Comparison of ENCODE assay signal across 18 cellular contexts in the genomic region with DNA sequence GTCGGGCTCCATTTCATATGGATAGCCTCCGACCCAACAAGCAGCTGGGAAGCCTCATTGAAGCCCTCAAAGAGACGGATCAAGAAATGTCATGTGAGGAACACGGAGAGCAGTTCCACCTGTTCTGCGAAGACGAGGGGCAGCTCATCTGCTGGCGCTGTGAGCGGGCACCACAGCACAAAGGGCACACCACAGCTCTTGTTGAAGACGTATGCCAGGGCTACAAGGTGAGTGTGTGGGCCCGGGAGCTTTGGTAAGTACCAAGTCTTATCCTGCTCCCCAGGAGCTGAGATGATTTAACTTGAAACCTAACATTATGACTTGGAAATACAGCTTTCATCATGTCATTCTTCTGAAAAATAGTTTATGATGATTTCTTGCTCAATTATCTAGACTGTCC. TPM values are rescaled to one million over a fixed set of nuclear protein-coding genes. Genes with fewer than 3 reads are reported as not detected.
DNase-seq lines count a peak whose midpoint lies in the region; ATAC-seq, FAIRE-seq and TF ChIP-seq lines count a peak whose summit lies in the region.
"Had no signal": no experiment of that assay in that cellular context is flagged by ENCODE, and none has a peak within 500 bp of the region (broad histone marks: within the 10 kb centered on the region; RNA-seq: fewer than 3 reads in every experiment).

No MANE protein-coding gene starts in this region.

- H3K4me3 ChIP-seq in neutrophil (ENCODE audit: low read depth in 1 of 2, low read length in 1 of 2) = no peak overlapping the region
- H3K4me3 ChIP-seq in small intestine (ENCODE audit: low read depth in 1 of 2, low read length in 2 of 2) = no peak overlapping the region

- no peaks in the 10 kb centered on the region for H3K9me3 Mint-ChIP-seq in T-helper 2 cell treated with Interferon-gamma antibody and Interleukin-4, amounts not matched to agents 5 μg/mL and 100 μg/mL, for 36 hours
- H3K9me3 Mint-ChIP-seq in IgD-negative memory B cell (no peaks in the 10 kb centered on the region), HFFc6 (no peaks in the 10 kb centered on the region)
- H3K9me3 Mint-ChIP-seq in activated naive CD8-positive, alpha-beta T cell treated with anti-CD3 and anti-CD28 coated beads, Interleukin-2, amount 10 ng/mL, durations not matched to agents 7 days and 5 days = no peaks in the 10 kb centered on the region

- H3K4me1 ChIP-seq in neutrophil (ENCODE audit: control insufficient read depth in 1 of 2, insufficient read depth in 1 of 2, low read depth in 1 of 2, low read length in 1 of 2) (peaks cover 56 to 60% of the 10 kb centered on the region in 2 experiments), small intestine (ENCODE audit: control insufficient read depth in 2 of 2, insufficient read depth in 1 of 2, low read depth in 1 of 2, low read length in 1 of 2) (peaks cover 6 to 28% of the 10 kb centered on the region in 2 donors)

- H3K27ac ChIP-seq in neutrophil (peak overlapping the region; percentile 48), small intestine (ENCODE audit: low read depth in 1 of 2, low read length in 1 of 2) (no peak overlapping the region)
- H3K27ac ChIP-seq: 22Rv1, breast epithelium had no signal

- H3K27me3 ChIP-seq in neutrophil = no peaks in the 10 kb centered on the region
- H3K27me3 ChIP-seq in small intestine (ENCODE audit: control insufficient read depth in 2 of 2, insufficient read depth in 2 of 2, low read length in 2 of 2) = no peaks in the 10 kb centered on the region
- H3K27me3 ChIP-seq: breast epithelium had no signal

- no peaks in the 10 kb centered on the region for H3K9me3 ChIP-seq in neutrophil
- no peaks in the 10 kb centered on the region for H3K9me3 ChIP-seq in small intestine (ENCODE audit: control insufficient read depth, low read depth)
- H3K9me3 ChIP-seq: breast epithelium had no signal

- no peak overlapping the region for H3K27ac Mint-ChIP-seq in T-helper 2 cell treated with Interferon-gamma antibody and Interleukin-4, amounts not matched to agents 5 μg/mL and 100 μg/mL, for 36 hours
- peak overlapping the region; percentile 59 to 83 (median 59) for H3K27ac Mint-ChIP-seq in IgD-negative memory B cell
- no peak overlapping the region for H3K27ac Mint-ChIP-seq in activated naive CD8-positive, alpha-beta T cell treated with anti-CD3 and anti-CD28 coated beads, Interleukin-2, amount 10 ng/mL, durations not matched to agents 7 days and 5 days
- no peak overlapping the region for H3K27ac Mint-ChIP-seq in HFFc6

- H3K36me3 ChIP-seq in neutrophil = peaks cover 70% of the 10 kb centered on the region
- H3K36me3 ChIP-seq in small intestine (ENCODE audit: control insufficient read depth in 2 of 2, insufficient read depth in 2 of 2, low read length in 2 of 2) = peaks cover 12 to 16% of the 10 kb centered on the region in 2 donors
- H3K36me3 ChIP-seq: breast epithelium had no signal

- no peaks in the 10 kb centered on the region for H3K27me3 Mint-ChIP-seq in T-helper 2 cell treated with Interferon-gamma antibody and Interleukin-4, amounts not matched to agents 5 μg/mL and 100 μg/mL, for 36 hours (ENCODE audit: low read depth)
- H3K27me3 Mint-ChIP-seq in IgD-negative memory B cell (no peaks in the 10 kb centered on the region), HFFc6 (ENCODE audit: insufficient read depth) (no peaks in the 10 kb centered on the region; the same call in 1 of the 2 replicates)
- H3K27me3 Mint-ChIP-seq in activated naive CD8-positive, alpha-beta T cell treated with anti-CD3 and anti-CD28 coated beads, Interleukin-2, amount 10 ng/mL, durations not matched to agents 7 days and 5 days = no peaks in the 10 kb centered on the region

- POLR2A ChIA-PET in activated naive CD8-positive, alpha-beta T cell treated with anti-CD3 and anti-CD28 coated beads, Interleukin-2, amount 10 ng/mL, durations not matched to agents 7 days and 5 days (lab: Charles Lee) = interaction anchor here (1.1 to 1.7 kb wide), 3 partner anchors 26 to 53 kb away, joined by 3 to 6 read pairs (median 3); a partner anchor contains a TSS

- no peak for DNase-seq in T-helper 2 cell treated with Interferon-gamma antibody and Interleukin-4, amounts not matched to agents 5 μg/mL and 100 μg/mL, for 36 hours (ENCODE audit: low spot score)
- DNase-seq in T-helper 2 cell (no peak), small intestine (no peak), HFFc6 (no peak)
- no peak for DNase-seq in activated naive CD8-positive, alpha-beta T cell treated with anti-CD3 and anti-CD28 coated beads, Interleukin-2, amount 10 ng/mL, durations not matched to agents 7 days and 5 days
- DNase-seq: COR-L47, HCEC 1CT, NCI-H82, Right ventricle myocardium superior had no signal

- 91 to 96% (median 96%) methylated on average over 10 of the region's 10 CpGs for WGBS in small intestine, 3 donors

- TF ChIP-seq CTCF in neutrophil (IDR thresholded peaks at IDR 0.05) (no peak), HFFc6 (IDR thresholded peaks at IDR 0.05) (no peak)

- peak overlapping the region; percentile 79 for H3K4me3 Mint-ChIP-seq in T-helper 2 cell treated with Interferon-gamma antibody and Interleukin-4, amounts not matched to agents 5 μg/mL and 100 μg/mL, for 36 hours
- H3K4me3 Mint-ChIP-seq in IgD-negative memory B cell (peak overlapping the region; percentile 75 to 90 (median 83)), HFFc6 (no peak overlapping the region)
- peak overlapping the region; percentile 63 for H3K4me3 Mint-ChIP-seq in activated naive CD8-positive, alpha-beta T cell treated with anti-CD3 and anti-CD28 coated beads, Interleukin-2, amount 10 ng/mL, durations not matched to agents 7 days and 5 days

- no peak for ATAC-seq in activated naive CD8-positive, alpha-beta T cell treated with anti-CD3 and anti-CD28 coated beads, Interleukin-2, amount 10 ng/mL, durations not matched to agents 7 days and 5 days (ENCODE audit: low read depth)
- ATAC-seq in HG03571 (IDR thresholded peaks at IDR 0.05; ENCODE audit: unreplicated experiment) = no peak

- peaks cover 66% of the 10 kb centered on the region for H3K36me3 Mint-ChIP-seq in T-helper 2 cell treated with Interferon-gamma antibody and Interleukin-4, amounts not matched to agents 5 μg/mL and 100 μg/mL, for 36 hours (ENCODE audit: low read depth)
- H3K36me3 Mint-ChIP-seq in IgD-negative memory B cell (peaks cover 17% of the 10 kb centered on the region), HFFc6 (ENCODE audit: low read depth) (peaks cover 43% of the 10 kb centered on the region)
- H3K36me3 Mint-ChIP-seq in activated naive CD8-positive, alpha-beta T cell treated with anti-CD3 and anti-CD28 coated beads, Interleukin-2, amount 10 ng/mL, durations not matched to agents 7 days and 5 days = peaks cover 53% of the 10 kb centered on the region

- FAIRE-seq in small intestine (lab: Jason Lieb, UNC) = no peak
- FAIRE-seq: keratinocyte, TTC549 had no signal

- peaks cover 57% of the 10 kb centered on the region for H3K4me1 Mint-ChIP-seq in T-helper 2 cell treated with Interferon-gamma antibody and Interleukin-4, amounts not matched to agents 5 μg/mL and 100 μg/mL, for 36 hours (ENCODE audit: low read depth)
- peaks cover 43 to 61% (median 51%) of the 10 kb centered on the region in 3 donors for H3K4me1 Mint-ChIP-seq in IgD-negative memory B cell
- H3K4me1 Mint-ChIP-seq in activated naive CD8-positive, alpha-beta T cell treated with anti-CD3 and anti-CD28 coated beads, Interleukin-2, amount 10 ng/mL, durations not matched to agents 7 days and 5 days = peaks cover 49% of the 10 kb centered on the region
- H3K4me1 Mint-ChIP-seq in HFFc6 (ENCODE audit: low read depth) = peaks cover 78% of the 10 kb centered on the region

RNA-seq across cellular contexts. Expression of a gene that starts 4.1 kb away (rescaled TPM):
- polyA plus RNA-seq in IgD-negative memory B cell (23.7 TPM), small intestine (1 to 10 TPM; 3.5 to 6.3 (median 5.8) TPM)
- total RNA-seq in activated naive CD8-positive, alpha-beta T cell treated with anti-CD3 and anti-CD28 coated beads, Interleukin-2, amount 10 ng/mL, durations not matched to agents 7 days and 5 days = 10 to 100 TPM; 29.1 TPM
- 1 to 10 TPM; 5.4 to 7.5 (median 6.8) TPM for total RNA-seq in HFFc6 (2021; fragmentation: NEBNext Ultra II Directional; extraction: Animal tissue kit (Norgen Biotek cat#: 25700))

RNA-seq across cellular contexts. Expression of a gene that starts 36.2 kb away (rescaled TPM):
- not detected for polyA plus RNA-seq in IgD-negative memory B cell
- total RNA-seq in activated naive CD8-positive, alpha-beta T cell treated with anti-CD3 and anti-CD28 coated beads, Interleukin-2, amount 10 ng/mL, durations not matched to agents 7 days and 5 days = not detected
- polyA plus RNA-seq in small intestine = not detected
- total RNA-seq in HFFc6 (2021; fragmentation: NEBNext Ultra II Directional; extraction: Animal tissue kit (Norgen Biotek cat#: 25700)) = not detected
- total RNA-seq: breast epithelium, M059J, pulmonary artery endothelial cell, Right ventricle myocardium superior had no signal
- polyA plus RNA-seq: keratinocyte had no signal

Comparison
In these comparisons a context has a peak if more than half of its experiments do, and no peak if none do; other contexts are left out.
1. H3K27ac Mint-ChIP-seq: peak in IgD-negative memory B cell (3 of 3); none in T-helper 2 cell treated with Interferon-gamma antibody and Interleukin-4, amounts not matched to agents 5 μg/mL and 100 μg/mL, for 36 hours (single experiment), activated naive CD8-positive, alpha-beta T cell treated with anti-CD3 and anti-CD28 coated beads, Interleukin-2, amount 10 ng/mL, durations not matched to agents 7 days and 5 days (single experiment) and HFFc6 (single experiment).